Comparison of ENCODE assay signal across 24 cellular contexts in the genomic region with DNA sequence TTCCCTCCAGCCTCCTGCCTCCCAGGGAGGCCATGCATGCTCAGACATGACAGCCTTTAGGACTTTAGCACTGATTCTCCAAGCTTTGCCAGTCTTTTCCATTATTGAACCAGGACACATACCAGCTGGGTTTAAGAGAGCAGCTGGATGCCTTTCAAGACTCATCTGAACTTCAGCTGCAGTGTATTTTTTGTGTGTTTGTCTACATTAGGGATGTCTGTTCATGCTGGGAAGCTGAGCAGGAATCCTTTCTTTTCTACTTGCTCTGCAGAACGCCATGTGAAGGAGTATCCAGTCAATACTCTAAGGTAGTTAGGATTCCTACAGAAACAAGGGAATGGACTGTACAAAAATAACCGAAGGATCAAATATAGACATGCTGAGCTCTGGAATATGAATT.
"Had no signal": no experiment of that assay in that cellular context is flagged by ENCODE, and none has a peak within 500 bp of the region (broad histone marks: within the 10 kb centered on the region; RNA-seq: fewer than 3 reads in every experiment).

No MANE protein-coding gene starts in this region.

- H3K4me1 Mint-ChIP-seq: activated B cell treated with CpG ODN at 0.5 μM for 24 hours; activated CD4-positive, alpha-beta T cell treated with anti-CD3 and anti-CD28 coated beads for 36 hours; immature natural killer cell had no signal

- ATAC-seq: activated CD4-positive, alpha-beta T cell treated with anti-CD3 and anti-CD28 coated beads for 36 hours had no signal

- H3K4me2 ChIP-seq: hepatocyte had no signal

- H3K9me3 Mint-ChIP-seq: activated B cell treated with CpG ODN at 0.5 μM for 24 hours; activated naive CD4-positive, alpha-beta T cell treated with anti-CD3 and anti-CD28 coated beads for 36 hours; activated naive CD8-positive, alpha-beta T cell treated with anti-CD3 and anti-CD28 coated beads, Interleukin-2, amount 10 ng/mL, durations not matched to agents 7 days and 5 days; activated T-cell treated with anti-CD3 and anti-CD28 coated beads, Interleukin-2, amount 50 U/mL, for 24 hours; activated T-helper 2 cell treated with anti-CD3 and anti-CD28 coated beads, Interferon-gamma antibody, Interleukin-2, Interleukin-4, amounts not matched to agents 10 μg/mL and 5 μg/mL and 100 μg/mL, durations not matched to agents 14 hours and 24 hours and 36 hours; T-helper 1 cell treated with Interleukin-12 subunit alpha and Interleukin-12 subunit beta and Interleukin-4 antibody, amounts not matched to agents 30 μg/mL and 1 μg/mL, for 36 hours had no signal

- H3K27me3 ChIP-seq: hepatocyte, thyroid gland had no signal

- H3K79me2 ChIP-seq: hepatocyte had no signal

- H3K27me3 Mint-ChIP-seq: activated B cell treated with CpG ODN at 0.5 μM for 24 hours had no signal

- H3K36me3 ChIP-seq: left ventricle myocardium inferior, thyroid gland had no signal

- H3K4me3 ChIP-seq: hepatocyte, left ventricle myocardium inferior, thyroid gland had no signal

- H3K27ac Mint-ChIP-seq: activated B cell treated with CpG ODN at 0.5 μM for 24 hours; activated CD4-positive, alpha-beta T cell treated with anti-CD3 and anti-CD28 coated beads for 36 hours; activated naive CD4-positive, alpha-beta T cell treated with anti-CD3 and anti-CD28 coated beads for 36 hours; activated naive CD8-positive, alpha-beta T cell treated with anti-CD3 and anti-CD28 coated beads, Interleukin-2, amount 10 ng/mL, durations not matched to agents 7 days and 5 days; activated T-cell treated with anti-CD3 and anti-CD28 coated beads, Interleukin-2, amount 50 U/mL, for 24 hours; activated T-helper 2 cell treated with anti-CD3 and anti-CD28 coated beads, Interferon-gamma antibody, Interleukin-2, Interleukin-4, amounts not matched to agents 10 μg/mL and 5 μg/mL and 100 μg/mL, durations not matched to agents 14 hours and 24 hours and 36 hours; immature natural killer cell; T-helper 1 cell treated with Interleukin-12 subunit alpha and Interleukin-12 subunit beta and Interleukin-4 antibody, amounts not matched to agents 30 μg/mL and 1 μg/mL, for 36 hours had no signal

- H2AFZ ChIP-seq: hepatocyte had no signal

- H3K4me3 Mint-ChIP-seq: activated B cell treated with CpG ODN at 0.5 μM for 24 hours; activated CD4-positive, alpha-beta T cell treated with anti-CD3 and anti-CD28 coated beads for 36 hours; activated naive CD4-positive, alpha-beta T cell treated with anti-CD3 and anti-CD28 coated beads for 36 hours; activated naive CD8-positive, alpha-beta T cell treated with anti-CD3 and anti-CD28 coated beads, Interleukin-2, amount 10 ng/mL, durations not matched to agents 7 days and 5 days; activated T-cell treated with anti-CD3 and anti-CD28 coated beads, Interleukin-2, amount 50 U/mL, for 24 hours; immature natural killer cell; T-helper 1 cell treated with Interleukin-12 subunit alpha and Interleukin-12 subunit beta and Interleukin-4 antibody, amounts not matched to agents 30 μg/mL and 1 μg/mL, for 36 hours had no signal

- H3K27ac ChIP-seq: hepatocyte, left ventricle myocardium inferior, thyroid gland had no signal

- H3K36me3 Mint-ChIP-seq: activated naive CD8-positive, alpha-beta T cell treated with anti-CD3 and anti-CD28 coated beads, Interleukin-2, amount 10 ng/mL, durations not matched to agents 7 days and 5 days; immature natural killer cell had no signal

- DNase-seq: activated B cell treated with CpG ODN at 0.5 μM for 24 hours; activated CD4-positive, alpha-beta T cell treated with anti-CD3 and anti-CD28 coated beads for 36 hours; activated CD4-positive, alpha-beta T cell treated with anti-CD3 and anti-CD28 coated beads, Interleukin-2, amount 50 U/mL, for 4 hours; activated CD8-positive, alpha-beta memory T cell treated with anti-CD3 and anti-CD28 coated beads for 24 hours; activated CD8-positive, alpha-beta memory T cell treated with anti-CD3 and anti-CD28 coated beads, Interleukin-2, amount 50 U/mL, for 4 hours; activated naive CD4-positive, alpha-beta T cell treated with anti-CD3 and anti-CD28 coated beads for 36 hours; activated naive CD8-positive, alpha-beta T cell treated with anti-CD3 and anti-CD28 coated beads, Interleukin-2, amount 10 ng/mL, durations not matched to agents 7 days and 5 days; activated T-cell treated with anti-CD3 and anti-CD28 coated beads, Interleukin-2, amount 50 U/mL, for 24 hours; amniotic stem cell; dermis blood vessel endothelial cell; effector CD8-positive, alpha-beta T cell; foreskin melanocyte; glutamatergic neuron; immature natural killer cell; left ventricle myocardium inferior; occipital lobe; stimulated activated CD4-positive, alpha-beta T cell treated with anti-CD3 and anti-CD28 coated beads, Interleukin-4, amount 100 ng/mL, for 24 hours; stimulated activated naive CD4-positive, alpha-beta T cell treated with Interleukin-2 at 50 U/mL for 16 hours; substantia nigra; T1000; thyroid gland had no signal

- H3K9me3 ChIP-seq: left ventricle myocardium inferior, thyroid gland had no signal
